8 cellular contexts compared by ENCODE assay signal in the genomic region with DNA sequence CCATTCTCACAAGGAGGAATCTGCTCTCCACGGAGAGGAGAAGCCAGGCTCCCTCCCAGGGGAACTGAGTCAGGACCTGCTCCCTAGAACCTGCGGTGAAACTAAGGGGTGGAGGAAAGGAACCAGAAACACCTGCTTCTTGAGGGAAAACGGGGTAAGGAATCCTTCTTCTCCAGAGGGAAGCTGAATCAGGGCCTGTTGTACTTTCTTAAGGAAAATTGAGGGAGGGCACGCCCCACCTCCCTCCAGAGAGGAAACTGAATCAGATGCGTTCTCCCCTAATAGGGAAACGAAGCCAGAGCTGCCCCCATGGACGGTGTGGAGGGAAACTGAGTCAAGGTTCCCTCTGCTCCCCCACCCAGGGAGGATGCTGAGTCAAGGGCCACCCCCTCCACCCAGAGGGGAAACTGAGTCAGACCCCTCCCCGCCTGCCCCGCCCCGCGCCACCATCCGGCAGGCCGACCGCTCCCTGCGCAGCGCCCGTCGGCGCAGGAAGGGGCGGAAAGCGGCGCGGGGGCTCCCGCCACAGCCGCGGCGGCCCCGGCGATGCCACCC. TPM values are rescaled to one million over a fixed set of nuclear protein-coding genes. Genes with fewer than 3 reads are reported as not detected.
A peak's percentile ranks its signal among the peaks of the same experiment; 100 is the strongest.
DNase-seq lines count a peak whose midpoint lies in the region; ATAC-seq and TF ChIP-seq lines count a peak whose summit lies in the region.

No MANE protein-coding gene starts in this region.

- H3K9me3 ChIP-seq in SK-N-SH (no peaks in the 10 kb centered on the region), gastrocnemius medialis (no peaks in the 10 kb centered on the region)

- intact Hi-C loops in gastrocnemius medialis (cut with DNase I; ENCODE audit: low total_unique reads), result loop anchor here (1.0 to 5.0 kb wide), 4 partner anchors 9 to 1295 kb away; a partner anchor contains a TSS

- POLR2A ChIA-PET in SK-N-SH (lab: Yijun Ruan, JAX), result interaction anchor here (0.9 to 2.0 kb wide), 5 partner anchors 9 to 228 kb away, joined by 3 to 24 read pairs (median 4); a partner anchor contains a TSS

- peak overlapping the region; percentile 74 for H3K27ac Mint-ChIP-seq in activated naive CD4-positive, alpha-beta T cell treated with anti-CD3 and anti-CD28 coated beads, Interleukin-2, amount 50 U/mL, for 24 hours

- TF ChIP-seq RAD21 in SK-N-SH (IDR thresholded peaks at IDR 0.05; ENCODE audit: low read length), result no peak

- H3K79me2 ChIP-seq in SK-N-SH (ENCODE audit: insufficient read depth), result peaks cover 42% of the 10 kb centered on the region

- H3K27me3 ChIP-seq in SK-N-SH (ENCODE audit: insufficient read depth) (no peaks in the 10 kb centered on the region), gastrocnemius medialis (no peaks in the 10 kb centered on the region)

- peaks cover 16% of the 10 kb centered on the region for H3F3A ChIP-seq in SK-N-SH (replicated peaks; ENCODE audit: insufficient read depth)

- TF ChIP-seq EP300 in SK-N-SH (IDR thresholded peaks at IDR 0.05; ENCODE audit: borderline replicate concordance in 1 of 2, low read depth in 1 of 2, low read length in 1 of 2), result no peak

- 0 out of 2 replicates have a peak, but pooled peaks cover 7% of the 10 kb centered on the region for H4K20me1 ChIP-seq in SK-N-SH (ENCODE audit: insufficient read depth)

- no peak for TF ChIP-seq POLR2A in gastrocnemius medialis (IDR thresholded peaks at IDR 0.05)

- peak; percentile 14 to 24 for ATAC-seq in gastrocnemius medialis
- no peak for ATAC-seq in GM21367 (IDR thresholded peaks at IDR 0.05; ENCODE audit: unreplicated experiment)

- no peaks in the 10 kb centered on the region for H3K9me3 Mint-ChIP-seq in activated naive CD4-positive, alpha-beta T cell treated with anti-CD3 and anti-CD28 coated beads, Interleukin-2, amount 50 U/mL, for 24 hours

- H3K4me1 ChIP-seq in SK-N-SH (ENCODE audit: control insufficient read depth in 1 of 2, insufficient read depth in 2 of 2, low read depth in 1 of 2, low read length in 1 of 2) (peaks cover 9% of the 10 kb centered on the region in 2 experiments; a peak in 3 of 4 replicates), gastrocnemius medialis (peaks cover 22 to 26% of the 10 kb centered on the region in 2 donors)

- no peaks in the 10 kb centered on the region for H3K27me3 Mint-ChIP-seq in activated naive CD4-positive, alpha-beta T cell treated with anti-CD3 and anti-CD28 coated beads, Interleukin-2, amount 50 U/mL, for 24 hours

- DNase-seq in activated naive CD4-positive, alpha-beta T cell (lab: John Stamatoyannopoulos, UW), result no peak
- DNase-seq in SK-N-SH (no peak), fibroblast of pulmonary artery (ENCODE audit: low read depth) (no peak), gastrocnemius medialis (no peak), amniotic stem cell (lab: John Stamatoyannopoulos, UW) (no peak)
- DNase-seq in activated effector memory CD4-positive, alpha-beta T cell treated with Interleukin-2 at 50 U/mL for 16 hours, result no peak

- H3K4me3 ChIP-seq in SK-N-SH (ENCODE audit: low read depth in 2 of 2, low read length in 1 of 2) (peak overlapping the region; percentile 83 to 90), fibroblast of pulmonary artery (replicated peaks; ENCODE audit: low read depth, low read length) (peak overlapping the region; percentile 98), gastrocnemius medialis (peak overlapping the region; percentile 65 to 91 (median 78))

- H3K36me3 ChIP-seq in SK-N-SH (replicated peaks in 1 of 2; ENCODE audit: control insufficient read depth in 1 of 2, insufficient read depth in 2 of 2, low read length in 1 of 2) (peaks cover 36 to 38% of the 10 kb centered on the region in 2 experiments), gastrocnemius medialis (peaks cover 0 to 44% of the 10 kb centered on the region in 2 donors)

- TF ChIP-seq CTCF in SK-N-SH (IDR thresholded peaks at IDR 0.05), result no peak
- TF ChIP-seq CTCF in fibroblast of pulmonary artery (IDR thresholded peaks at IDR 0.05; ENCODE audit: low read length, missing control alignments), result no peak
- no peak for TF ChIP-seq CTCF in gastrocnemius medialis (IDR thresholded peaks at IDR 0.05 in 4 of 5, conservative IDR thresholded peaks at IDR 0.05 in 1 of 5)

- CTCF ChIA-PET in SK-N-SH (lab: Yijun Ruan, JAX), result interaction anchor here (0.8 to 2.3 kb wide), 10 partner anchors 9 to 326 kb away, joined by 3 to 13 read pairs (median 4); a partner anchor contains a TSS

- H3K4me3 Mint-ChIP-seq in activated naive CD4-positive, alpha-beta T cell treated with anti-CD3 and anti-CD28 coated beads, Interleukin-2, amount 50 U/mL, for 24 hours, result peak overlapping the region; percentile 85

- WGBS in SK-N-SH (ENCODE audit: low lambda C conversion rate), result 1% methylated on average over 11 of the region's 29 CpGs

- H3K9me2 ChIP-seq in SK-N-SH, result no peaks in the 10 kb centered on the region

- peaks cover 42% of the 10 kb centered on the region for H3K4me1 Mint-ChIP-seq in activated naive CD4-positive, alpha-beta T cell treated with anti-CD3 and anti-CD28 coated beads, Interleukin-2, amount 50 U/mL, for 24 hours

- H3K27ac ChIP-seq in SK-N-SH (ENCODE audit: low read depth in 2 of 2, low read length in 1 of 2), result peak overlapping the region; percentile 95 to 97
- H3K27ac ChIP-seq in gastrocnemius medialis, result peak overlapping the region; percentile 91 to 99 (median 96)

- in situ Hi-C loops in gastrocnemius medialis (cut with MboI; ENCODE audit: low sequenced_read_pairs in 4 of 4), result no loop called here

- no peak overlapping the region for H2AFZ ChIP-seq in SK-N-SH (ENCODE audit: low read depth)

- H3K36me3 Mint-ChIP-seq in activated naive CD4-positive, alpha-beta T cell treated with anti-CD3 and anti-CD28 coated beads, Interleukin-2, amount 50 U/mL, for 24 hours, result peaks cover 11% of the 10 kb centered on the region

- H3K9ac ChIP-seq in SK-N-SH, result peak overlapping the region; percentile 95

- H3K4me2 ChIP-seq in SK-N-SH, result peak overlapping the region; percentile 98

TF ChIP-seq in SK-N-SH, 30 proteins besides CTCF, POLR2A, EP300 and RAD21:
- TF ChIP-seq TAF1 (IDR thresholded peaks at IDR 0.05; ENCODE audit: borderline replicate concordance, low read depth, low read length) (no peak), RCOR1 (IDR thresholded peaks at IDR 0.05; ENCODE audit: low read length) (no peak), YY1 (IDR thresholded peaks at IDR 0.05; ENCODE audit: low read depth) (no peak), NRF1 (IDR thresholded peaks at IDR 0.05; ENCODE audit: low read depth, low read length) (no peak), MEF2A (IDR thresholded peaks at IDR 0.05; ENCODE audit: borderline replicate concordance, low read depth) (no peak), RFX5 (IDR thresholded peaks at IDR 0.05; ENCODE audit: low read length) (no peak), FOXM1 (IDR thresholded peaks at IDR 0.05; ENCODE audit: low read depth) (no peak), NFIC (IDR thresholded peaks at IDR 0.05; ENCODE audit: borderline replicate concordance) (no peak), FOXJ3 (CRISPR knock-in tag; IDR thresholded peaks at IDR 0.05) (no peak), POLR2AphosphoS5 (IDR thresholded peaks at IDR 0.05; ENCODE audit: low read depth, low read length) (no peak), FOSL2 (IDR thresholded peaks at IDR 0.05; ENCODE audit: borderline replicate concordance, low read depth) (no peak)
- TF ChIP-seq, protein P1, sequence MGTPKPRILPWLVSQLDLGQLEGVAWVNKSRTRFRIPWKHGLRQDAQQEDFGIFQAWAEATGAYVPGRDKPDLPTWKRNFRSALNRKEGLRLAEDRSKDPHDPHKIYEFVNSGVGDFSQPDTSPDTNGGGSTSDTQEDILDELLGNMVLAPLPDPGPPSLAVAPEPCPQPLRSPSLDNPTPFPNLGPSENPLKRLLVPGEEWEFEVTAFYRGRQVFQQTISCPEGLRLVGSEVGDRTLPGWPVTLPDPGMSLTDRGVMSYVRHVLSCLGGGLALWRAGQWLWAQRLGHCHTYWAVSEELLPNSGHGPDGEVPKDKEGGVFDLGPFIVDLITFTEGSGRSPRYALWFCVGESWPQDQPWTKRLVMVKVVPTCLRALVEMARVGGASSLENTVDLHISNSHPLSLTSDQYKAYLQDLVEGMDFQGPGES (IDR thresholded peaks at IDR 0.05; ENCODE audit: low read depth, low read length), result no peak
- TF ChIP-seq, protein P2, sequence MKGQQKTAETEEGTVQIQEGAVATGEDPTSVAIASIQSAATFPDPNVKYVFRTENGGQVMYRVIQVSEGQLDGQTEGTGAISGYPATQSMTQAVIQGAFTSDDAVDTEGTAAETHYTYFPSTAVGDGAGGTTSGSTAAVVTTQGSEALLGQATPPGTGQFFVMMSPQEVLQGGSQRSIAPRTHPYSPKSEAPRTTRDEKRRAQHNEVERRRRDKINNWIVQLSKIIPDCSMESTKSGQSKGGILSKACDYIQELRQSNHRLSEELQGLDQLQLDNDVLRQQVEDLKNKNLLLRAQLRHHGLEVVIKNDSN (IDR thresholded peaks at IDR 0.05; ENCODE audit: borderline replicate concordance, low read depth), result no peak

RNA-seq across cellular contexts. Expression of a gene that starts 0.4 kb away (rescaled TPM):
- 28.1 and 49.5 TPM in 2 replicates for polyA plus RNA-seq in SK-N-SH (2012; rRNA removed)
- 26.3 and 37.8 TPM in 2 replicates for polyA plus RNA-seq in SK-N-SH (2012; cell fraction: cytosol; rRNA removed)
- polyA plus RNA-seq in SK-N-SH (2012; cell fraction: nucleus; rRNA removed), result 129 and 139 TPM in 2 replicates
- total RNA-seq in gastrocnemius medialis, result 10 to 100 TPM; 39.7 to 68.3 (median 56.3) TPM

RNA-seq across cellular contexts. Expression of a gene that starts 24.4 kb away (rescaled TPM):
- 15.1 and 18.7 TPM in 2 replicates for polyA plus RNA-seq in SK-N-SH (2012; rRNA removed)
- polyA plus RNA-seq in SK-N-SH (2012; cell fraction: cytosol; rRNA removed), result 6.6 and 12.1 TPM in 2 replicates
- polyA plus RNA-seq in SK-N-SH (2012; cell fraction: nucleus; rRNA removed), result 31.5 and 61.6 TPM in 2 replicates
- total RNA-seq in gastrocnemius medialis, result 10 to 100 TPM in 2 of 4 donors, 1 to 10 TPM in 2; 6.7 to 10.9 (median 10.0) TPM

RNA-seq across cellular contexts. Expression of a gene that starts 46.7 kb away (rescaled TPM):
- 23.8 and 33.7 TPM in 2 replicates for polyA plus RNA-seq in SK-N-SH (2012; rRNA removed)
- polyA plus RNA-seq in SK-N-SH (2012; cell fraction: cytosol; rRNA removed), result 7.5 and 14.8 TPM in 2 replicates
- polyA plus RNA-seq in SK-N-SH (2012; cell fraction: nucleus; rRNA removed), result 88.7 and 115 TPM in 2 replicates
- total RNA-seq in gastrocnemius medialis, result 10 to 100 TPM in 3 of 4 donors, 1 to 10 TPM in 1; 7.6 to 15.6 (median 13.1) TPM

RNA-seq across cellular contexts. Expression of a gene that starts 48.3 kb away (rescaled TPM):
- polyA plus RNA-seq in SK-N-SH (2012; rRNA removed), result 28.9 and 31.1 TPM in 2 replicates
- polyA plus RNA-seq in SK-N-SH (2012; cell fraction: cytosol; rRNA removed), result 10.6 and 16.9 TPM in 2 replicates
- polyA plus RNA-seq in SK-N-SH (2012; cell fraction: nucleus; rRNA removed), result 63.4 and 87.5 TPM in 2 replicates
- total RNA-seq in gastrocnemius medialis, result 10 to 100 TPM in 3 of 4 donors, 1 to 10 TPM in 1; 10.0 to 13.8 (median 11.1) TPM

RNA-seq across cellular contexts. Expression of a gene that starts 49.7 kb away (rescaled TPM):
- 44.5 and 51.9 TPM in 2 replicates for polyA plus RNA-seq in SK-N-SH (2012; rRNA removed)
- polyA plus RNA-seq in SK-N-SH (2012; cell fraction: cytosol; rRNA removed), result 22.3 and 30.2 TPM in 2 replicates
- 94.6 and 147 TPM in 2 replicates for polyA plus RNA-seq in SK-N-SH (2012; cell fraction: nucleus; rRNA removed)
- total RNA-seq in gastrocnemius medialis, result 10 to 100 TPM; 40.0 to 69.4 (median 50.0) TPM
